8 cellular contexts compared by ENCODE assay signal in the genomic region with DNA sequence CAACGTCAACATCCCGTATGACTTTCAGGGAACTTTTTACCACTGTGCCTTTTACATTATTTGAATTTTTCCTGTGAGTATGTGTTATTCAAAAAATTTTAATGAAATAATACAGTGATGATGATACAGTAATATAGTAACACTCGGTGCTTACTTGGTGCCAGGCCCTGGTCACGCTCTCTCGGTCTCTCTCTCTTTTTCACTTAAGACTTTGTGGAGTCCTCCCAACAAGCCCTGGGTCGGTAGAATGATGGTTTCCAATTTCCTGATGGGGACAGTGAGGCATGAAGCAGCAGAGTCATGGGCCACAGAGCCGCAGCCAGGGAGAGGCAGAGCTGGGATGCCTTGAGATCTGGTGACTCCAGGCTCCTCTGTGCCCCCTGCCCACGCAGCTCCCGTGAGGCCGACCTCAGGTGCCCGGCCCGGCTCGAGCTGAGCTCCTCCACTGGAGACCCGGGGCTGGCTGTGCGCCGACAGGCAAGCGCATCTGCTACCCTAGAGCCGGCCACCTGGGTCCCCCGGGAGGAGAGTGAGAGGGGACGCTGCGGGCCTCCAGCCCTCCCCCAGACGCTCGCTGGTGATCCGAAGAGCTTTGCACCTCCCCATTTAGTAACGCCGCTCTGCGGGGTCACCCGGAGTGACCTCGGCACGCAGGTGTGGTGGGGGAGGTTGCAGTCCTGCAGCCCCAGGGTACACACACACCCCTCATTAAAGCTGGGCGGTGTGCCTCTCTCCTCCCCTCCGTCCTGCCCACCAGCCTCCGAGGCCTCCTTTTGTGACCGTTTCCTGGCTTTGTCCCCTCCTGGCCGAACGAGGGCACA. TPM values are rescaled to one million over a fixed set of nuclear protein-coding genes. Genes with fewer than 3 reads are reported as not detected.
A peak's percentile ranks its signal among the peaks of the same experiment; 100 is the strongest.
DNase-seq lines count a peak whose midpoint lies in the region; ATAC-seq, FAIRE-seq and TF ChIP-seq lines count a peak whose summit lies in the region.

No MANE protein-coding gene starts in this region.

- peak overlapping the region; percentile 91 for H2AFZ ChIP-seq in H1 (ENCODE audit: low read length)

- peak overlapping the region in 2 of 4 experiments; percentile 9 to 30; a peak in 3 of 7 replicates for H3K9ac ChIP-seq in H1 (replicated peaks in 1 of 4; ENCODE audit: extremely low read depth in 1 of 4, low read depth in 3 of 4, low read length in 3 of 4)

- FAIRE-seq in H1 (lab: Jason Lieb, UNC) = no peak

- H3K27me3 ChIP-seq in H1 (replicated peaks in 1 of 4; ENCODE audit: control insufficient read depth in 3 of 4, extremely low read depth in 1 of 4, insufficient read depth in 3 of 4, low read length in 3 of 4) = peaks cover 0 to 3% (median 0%) of the 10 kb centered on the region in 4 experiments; a peak in 1 of 7 replicates
- H3K27me3 ChIP-seq in CD8-positive, alpha-beta T cell (ENCODE audit: insufficient read depth, low read length) = no peaks in the 10 kb centered on the region

- ATAC-seq in CD8-positive, alpha-beta T cell = no peak

- peak; percentile 18 to 42; a peak in 2 of 3 replicates for TF ChIP-seq EP300 in H1 (IDR thresholded peaks at IDR 0.05; ENCODE audit: borderline replicate concordance in 1 of 2, low read depth in 2 of 2, low read length in 2 of 2)

- no peak overlapping the region for H3K56ac ChIP-seq in H1 (replicated peaks; ENCODE audit: insufficient read length, low read depth, low read length)

- peaks cover 7% of the 10 kb centered on the region; the same call in 1 of the 2 replicates for H3K23me2 ChIP-seq in H1 (ENCODE audit: low read depth, low read length)

- no peaks in the 10 kb centered on the region for H3K36me3 ChIP-seq in H1 (ENCODE audit: control insufficient read depth in 2 of 4, insufficient read depth in 4 of 4, low read length in 3 of 4)
- H3K36me3 ChIP-seq in CD8-positive, alpha-beta T cell (ENCODE audit: insufficient read depth, low read length) = no peaks in the 10 kb centered on the region

- H4K8ac ChIP-seq in H1 (ENCODE audit: extremely low read depth, insufficient read depth, low read length) = peak overlapping the region; percentile 66

- CTCF ChIA-PET in H1 (lab: Charles Lee; ENCODE audit: partially characterized antibody) = interaction anchor here (0.6 to 2.1 kb wide), 12 partner anchors 9 to 548 kb away, joined by 3 to 6 read pairs (median 3); partner anchors contain the start of gene U2AF2
- CTCF ChIA-PET in CD8-positive, alpha-beta T cell (lab: Charles Lee) = no interaction called here

- no peak overlapping the region for H3K23ac ChIP-seq in H1 (ENCODE audit: insufficient read length)

- TF ChIP-seq RAD21 in H1 (IDR thresholded peaks at IDR 0.05 in 1 of 2, conservative IDR thresholded peaks at IDR 0.05 in 1 of 2; ENCODE audit: low read depth in 2 of 2, low read length in 2 of 2) = no peak

- peaks cover 34% of the 10 kb centered on the region for H3K27me3 Mint-ChIP-seq in neural crest cell (ENCODE audit: low read depth)
- H3K27me3 Mint-ChIP-seq in CD8-positive, alpha-beta T cell (ENCODE audit: low read depth) = peaks cover 25% of the 10 kb centered on the region
- H3K27me3 Mint-ChIP-seq in activated naive CD8-positive, alpha-beta T cell treated with anti-CD3 and anti-CD28 coated beads for 36 hours = peaks cover 35% of the 10 kb centered on the region

- DNase-seq in DMS53 (lab: John Stamatoyannopoulos, UW) (peak; percentile 89), NCI-H2107 (lab: John Stamatoyannopoulos, UW) (peak; percentile 34), H1 (ENCODE audit: low read depth in 1 of 2, low spot score in 2 of 2) (peak in 1 of 2 experiments; percentile 80), neural crest cell (ENCODE audit: low read depth, low spot score) (peak; percentile 16), GM19238 (ENCODE audit: insufficient read length, low spot score) (no peak)
- DNase-seq in stimulated activated naive CD4-positive, alpha-beta T cell (lab: John Stamatoyannopoulos, UW) = no peak
- DNase-seq in CD8-positive, alpha-beta T cell = no peak
- DNase-seq in activated naive CD8-positive, alpha-beta T cell treated with anti-CD3 and anti-CD28 coated beads for 36 hours = no peak

- H3K4me1 ChIP-seq in H1 (replicated peaks in 1 of 4; ENCODE audit: control insufficient read depth in 3 of 4, insufficient read depth in 4 of 4, low read length in 3 of 4) = peaks cover 8 to 20% (median 14%) of the 10 kb centered on the region in 4 experiments
- no peaks in the 10 kb centered on the region for H3K4me1 ChIP-seq in CD8-positive, alpha-beta T cell (ENCODE audit: insufficient read depth, low read length)

- no peaks in the 10 kb centered on the region for H3K9me3 ChIP-seq in H1 (ENCODE audit: insufficient read depth in 2 of 2, low read depth in 1 of 2, low read length in 1 of 2)
- no peaks in the 10 kb centered on the region for H3K9me3 ChIP-seq in CD8-positive, alpha-beta T cell (ENCODE audit: low read length)

- 0 out of 2 replicates have a peak overlapping the region, but pooled peaks have one; percentile 82 for H2BK20ac ChIP-seq in H1 (ENCODE audit: low read length)

- H3K27ac Mint-ChIP-seq in neural crest cell (ENCODE audit: unreplicated experiment) = no peak overlapping the region
- H3K27ac Mint-ChIP-seq in CD8-positive, alpha-beta T cell = no peak overlapping the region
- H3K27ac Mint-ChIP-seq in activated naive CD8-positive, alpha-beta T cell treated with anti-CD3 and anti-CD28 coated beads for 36 hours = no peak overlapping the region

- no peaks in the 10 kb centered on the region for H3K79me1 ChIP-seq in H1 (ENCODE audit: low read depth, low read length)

- H2AK5ac ChIP-seq in H1 (ENCODE audit: low read depth, low read length) = no peak overlapping the region

- H3K36me3 Mint-ChIP-seq in neural crest cell (ENCODE audit: low read depth) = no peaks in the 10 kb centered on the region
- no peaks in the 10 kb centered on the region for H3K36me3 Mint-ChIP-seq in CD8-positive, alpha-beta T cell
- no peaks in the 10 kb centered on the region for H3K36me3 Mint-ChIP-seq in activated naive CD8-positive, alpha-beta T cell treated with anti-CD3 and anti-CD28 coated beads for 36 hours

- peak overlapping the region; percentile 68 to 82 for H3K4me2 ChIP-seq in H1 (ENCODE audit: insufficient read depth in 1 of 2, low read depth in 2 of 2, low read length in 2 of 2)

- H4K20me1 ChIP-seq in H1 (replicated peaks in 1 of 2; ENCODE audit: control insufficient read depth in 1 of 2, insufficient read depth in 2 of 2, low read length in 2 of 2) = no peaks in the 10 kb centered on the region

- TF ChIP-seq CTCF in H1 (IDR thresholded peaks at IDR 0.05; ENCODE audit: control extremely low read depth in 1 of 3, insufficient read depth in 1 of 3, low read depth in 1 of 3, low read length in 3 of 3) (peak in 2 of 3 experiments; percentile 7 to 10; a peak in 1 of 4 replicates), neural crest cell (conservative IDR thresholded peaks at IDR 0.05) (no peak)
- TF ChIP-seq CTCF in CD8-positive, alpha-beta T cell (IDR thresholded peaks at IDR 0.05) = no peak

- H2BK15ac ChIP-seq in H1 (ENCODE audit: low read length) = 0 out of 2 replicates have a peak overlapping the region, but pooled peaks have one; percentile 83

- H3K18ac ChIP-seq in H1 (ENCODE audit: extremely low read depth, low read length) = peak overlapping the region; percentile 91

- peak overlapping the region; percentile 68 for H3K4me3 Mint-ChIP-seq in neural crest cell
- H3K4me3 Mint-ChIP-seq in CD8-positive, alpha-beta T cell = no peak overlapping the region
- no peak overlapping the region for H3K4me3 Mint-ChIP-seq in activated naive CD8-positive, alpha-beta T cell treated with anti-CD3 and anti-CD28 coated beads for 36 hours

- H2BK5ac ChIP-seq in H1 (ENCODE audit: low read depth, low read length) = peak overlapping the region; percentile 82; the same call in 1 of the 2 replicates

- POLR2A ChIA-PET in H1 (lab: Charles Lee; ENCODE audit: partially characterized antibody) = interaction anchor here (0.6 to 2.3 kb wide), 20 partner anchors 9 to 829 kb away, joined by 3 to 10 read pairs (median 4); partner anchors contain the start of genes FIZ1, UBE2S and ZNF579
- POLR2A ChIA-PET in CD8-positive, alpha-beta T cell (lab: Charles Lee) = no interaction called here

- H2BK120ac ChIP-seq in H1 (replicated peaks; ENCODE audit: low read depth, low read length) = peak overlapping the region; percentile 25

- 13% methylated on average over 34 of the region's 36 CpGs; no CpG with 5 or more reads in 1 of the 2 experiments for WGBS in H1 (ENCODE audit: extremely low coverage in 1 of 2, insufficient coverage in 1 of 2, insufficient read length in 1 of 2, insufficient replicate concordance in 2 of 2, low coverage in 1 of 2, low lambda C conversion rate in 2 of 2, missing lambda C conversion rate in 1 of 2), 2 experiments

- intact Hi-C loops in CD8-positive, alpha-beta T cell (cut with DNase I, micrococcal nuclease) = no loop called here

- H3K4me1 Mint-ChIP-seq in neural crest cell = peaks cover 37% of the 10 kb centered on the region
- no peaks in the 10 kb centered on the region for H3K4me1 Mint-ChIP-seq in CD8-positive, alpha-beta T cell (ENCODE audit: low read depth)
- peaks cover 2% of the 10 kb centered on the region for H3K4me1 Mint-ChIP-seq in activated naive CD8-positive, alpha-beta T cell treated with anti-CD3 and anti-CD28 coated beads for 36 hours

- peak in 1 of 2 experiments; percentile 50; a peak in 1 of 3 replicates for TF ChIP-seq POLR2A in H1 (IDR thresholded peaks at IDR 0.05; ENCODE audit: control extremely low read depth in 1 of 2, low read depth in 2 of 2, low read length in 2 of 2)

- no peak overlapping the region for H3K4ac ChIP-seq in H1 (replicated peaks; ENCODE audit: insufficient read length, low read depth, low read length)

- peak overlapping the region; percentile 69 for H4K91ac ChIP-seq in H1 (replicated peaks; ENCODE audit: insufficient read length, low read length)

- H4K5ac ChIP-seq in H1 (ENCODE audit: insufficient read length, low read depth, low read length) = peak overlapping the region; percentile 73

- peak overlapping the region; percentile 27 for H3K14ac ChIP-seq in H1 (ENCODE audit: insufficient read length)

- H3K79me2 ChIP-seq in H1 (ENCODE audit: control insufficient read depth in 1 of 2, insufficient read depth in 2 of 2, low read length in 2 of 2) = no peaks in the 10 kb centered on the region

- H2BK12ac ChIP-seq in H1 (ENCODE audit: low read depth, low read length) = peak overlapping the region; percentile 90; the same call in 1 of the 2 replicates

- H3K9me3 Mint-ChIP-seq in neural crest cell = no peaks in the 10 kb centered on the region
- H3K9me3 Mint-ChIP-seq in CD8-positive, alpha-beta T cell = no peaks in the 10 kb centered on the region
- H3K9me3 Mint-ChIP-seq in activated naive CD8-positive, alpha-beta T cell treated with anti-CD3 and anti-CD28 coated beads for 36 hours = no peaks in the 10 kb centered on the region

- H3K27ac ChIP-seq in H1 (ENCODE audit: low read depth, low read length) = 0 out of 2 replicates have a peak overlapping the region, but pooled peaks have one; percentile 45
- H3K27ac ChIP-seq in CD8-positive, alpha-beta T cell (ENCODE audit: low read depth, low read length) = no peak overlapping the region

- H3K4me3 ChIP-seq in H1 (ENCODE audit: extremely low read depth in 1 of 4, insufficient read depth in 2 of 4, low read depth in 3 of 4, low read length in 4 of 4) = peak overlapping the region; percentile 32 to 57 (median 39)
- H3K4me3 ChIP-seq in CD8-positive, alpha-beta T cell (ENCODE audit: low read depth, low read length) = no peak overlapping the region

RNA-seq across cellular contexts. Expression of gene SBK3, which starts 4.4 kb away (rescaled TPM):
- 0.76 and 0.94 TPM in 2 replicates for total RNA-seq in H1 (2021; fragmentation: NEBNext Ultra II Directional; extraction: Animal tissue kit (Norgen Biotek cat#: 25700))
- polyA plus RNA-seq in H1 (2011; rRNA removed) = 1.5 and 2.8 TPM in 2 replicates
- 1.5 TPM for polyA plus RNA-seq in H1 (2011; cell fraction: cytosol; rRNA removed)
- 2.7 TPM for polyA plus RNA-seq in H1 (2011; cell fraction: nucleus; rRNA removed)
- polyA plus RNA-seq in H1 (2012, experiment 1 of 2) = 0.65 to 1.9 TPM (median 1.5 TPM) in 4 replicates
- 1.1 TPM for polyA plus RNA-seq in H1 (2012, experiment 2 of 2)
- 0.53 TPM for polyA plus RNA-seq in H1 (2013, experiment 1 of 2)
- polyA plus RNA-seq in H1 (2013, experiment 2 of 2) = 0.48 TPM
- polyA minus RNA-seq in H1 (2011; rRNA and poly(A)+ RNA removed) = 0.28 and 0.37 TPM in 2 replicates
- 1.5 TPM for polyA minus RNA-seq in H1 (2011; cell fraction: cytosol; rRNA and poly(A)+ RNA removed)
- 0.70 TPM for polyA minus RNA-seq in H1 (2011; cell fraction: nucleus; rRNA and poly(A)+ RNA removed)
- 0.39 and 0.68 TPM in 2 replicates for total RNA-seq in neural crest cell
- total RNA-seq in CD8-positive, alpha-beta T cell = not detected
- not detected for total RNA-seq in activated naive CD8-positive, alpha-beta T cell treated with anti-CD3 and anti-CD28 coated beads for 36 hours

RNA-seq across cellular contexts. Expression of gene SBK2, which starts 12.8 kb away (rescaled TPM):
- 3.9 and 4.1 TPM in 2 replicates for total RNA-seq in H1 (2021; fragmentation: NEBNext Ultra II Directional; extraction: Animal tissue kit (Norgen Biotek cat#: 25700))
- polyA plus RNA-seq in H1 (2011; rRNA removed) = 3.2 and 7.4 TPM in 2 replicates
- polyA plus RNA-seq in H1 (2011; cell fraction: cytosol; rRNA removed) = 3.3 TPM
- 8.7 TPM for polyA plus RNA-seq in H1 (2011; cell fraction: nucleus; rRNA removed)
- polyA plus RNA-seq in H1 (2012, experiment 1 of 2) = 2.8 to 5.5 TPM (median 4.5 TPM) in 4 replicates
- polyA plus RNA-seq in H1 (2012, experiment 2 of 2) = 3.3 TPM
- polyA plus RNA-seq in H1 (2013, experiment 1 of 2) = 2.0 TPM
- 2.1 TPM for polyA plus RNA-seq in H1 (2013, experiment 2 of 2)
- 1.1 and 1.3 TPM in 2 replicates for polyA minus RNA-seq in H1 (2011; rRNA and poly(A)+ RNA removed)
- polyA minus RNA-seq in H1 (2011; cell fraction: cytosol; rRNA and poly(A)+ RNA removed) = 7.4 TPM
- 4.0 TPM for polyA minus RNA-seq in H1 (2011; cell fraction: nucleus; rRNA and poly(A)+ RNA removed)
- not detected in 2 replicates for total RNA-seq in neural crest cell
- not detected for total RNA-seq in CD8-positive, alpha-beta T cell
- total RNA-seq in activated naive CD8-positive, alpha-beta T cell treated with anti-CD3 and anti-CD28 coated beads for 36 hours = not detected

RNA-seq across cellular contexts. Expression of gene ZNF579, which starts 30.9 kb away (rescaled TPM):
- total RNA-seq in H1 (2021; fragmentation: NEBNext Ultra II Directional; extraction: Animal tissue kit (Norgen Biotek cat#: 25700)) = 18.9 and 19.0 TPM in 2 replicates
- polyA plus RNA-seq in H1 (2011; rRNA removed) = 10.0 and 16.4 TPM in 2 replicates
- polyA plus RNA-seq in H1 (2011; cell fraction: cytosol; rRNA removed) = 10.7 TPM
- polyA plus RNA-seq in H1 (2011; cell fraction: nucleus; rRNA removed) = 17.3 TPM
- 9.1 to 16.9 TPM (median 15.6 TPM) in 4 replicates for polyA plus RNA-seq in H1 (2012, experiment 1 of 2)
- polyA plus RNA-seq in H1 (2012, experiment 2 of 2) = 7.5 TPM
- polyA plus RNA-seq in H1 (2013, experiment 1 of 2) = 22.8 TPM
- polyA plus RNA-seq in H1 (2013, experiment 2 of 2) = 19.2 TPM
- polyA minus RNA-seq in H1 (2011; rRNA and poly(A)+ RNA removed) = 2.1 and 4.3 TPM in 2 replicates
- polyA minus RNA-seq in H1 (2011; cell fraction: cytosol; rRNA and poly(A)+ RNA removed) = 9.6 TPM
- polyA minus RNA-seq in H1 (2011; cell fraction: nucleus; rRNA and poly(A)+ RNA removed) = 14.9 TPM
- 28.2 and 29.1 TPM in 2 replicates for total RNA-seq in neural crest cell
- 1 to 10 TPM; 5.7 to 6.1 TPM for total RNA-seq in CD8-positive, alpha-beta T cell
- total RNA-seq in activated naive CD8-positive, alpha-beta T cell treated with anti-CD3 and anti-CD28 coated beads for 36 hours = 1 to 10 TPM; 5.5 to 6.1 TPM

RNA-seq across cellular contexts. Expression of gene FIZ1, which starts 49.6 kb away (rescaled TPM):
- 17.6 and 18.5 TPM in 2 replicates for total RNA-seq in H1 (2021; fragmentation: NEBNext Ultra II Directional; extraction: Animal tissue kit (Norgen Biotek cat#: 25700))
- polyA plus RNA-seq in H1 (2011; rRNA removed) = 9.1 and 13.0 TPM in 2 replicates
- 9.1 TPM for polyA plus RNA-seq in H1 (2011; cell fraction: cytosol; rRNA removed)
- 14.5 TPM for polyA plus RNA-seq in H1 (2011; cell fraction: nucleus; rRNA removed)
- polyA plus RNA-seq in H1 (2012, experiment 1 of 2) = 12.0 to 16.3 TPM (median 15.0 TPM) in 4 replicates
- polyA plus RNA-seq in H1 (2012, experiment 2 of 2) = 12.9 TPM
- polyA plus RNA-seq in H1 (2013, experiment 1 of 2) = 11.5 TPM
- 11.4 TPM for polyA plus RNA-seq in H1 (2013, experiment 2 of 2)
- polyA minus RNA-seq in H1 (2011; rRNA and poly(A)+ RNA removed) = 4.7 and 6.3 TPM in 2 replicates
- 7.6 TPM for polyA minus RNA-seq in H1 (2011; cell fraction: cytosol; rRNA and poly(A)+ RNA removed)
- polyA minus RNA-seq in H1 (2011; cell fraction: nucleus; rRNA and poly(A)+ RNA removed) = 6.5 TPM
- total RNA-seq in neural crest cell = 31.6 and 31.8 TPM in 2 replicates
- total RNA-seq in CD8-positive, alpha-beta T cell = 1 to 10 TPM; 6.7 to 8.4 TPM
- total RNA-seq in activated naive CD8-positive, alpha-beta T cell treated with anti-CD3 and anti-CD28 coated beads for 36 hours = 10 to 100 TPM; 19.8 to 20.7 TPM

RNA-seq across cellular contexts. Expression of gene ZNF524, which starts 50.4 kb away (rescaled TPM):
- total RNA-seq in H1 (2021; fragmentation: NEBNext Ultra II Directional; extraction: Animal tissue kit (Norgen Biotek cat#: 25700)) = 4.7 and 5.4 TPM in 2 replicates
- polyA plus RNA-seq in H1 (2011; rRNA removed) = 4.4 and 7.0 TPM in 2 replicates
- polyA plus RNA-seq in H1 (2011; cell fraction: cytosol; rRNA removed) = 3.9 TPM
- 7.3 TPM for polyA plus RNA-seq in H1 (2011; cell fraction: nucleus; rRNA removed)
- polyA plus RNA-seq in H1 (2012, experiment 1 of 2) = 1.3 to 4.2 TPM (median 3.6 TPM) in 4 replicates
- 2.7 TPM for polyA plus RNA-seq in H1 (2012, experiment 2 of 2)
- 2.8 TPM for polyA plus RNA-seq in H1 (2013, experiment 1 of 2)
- 3.4 TPM for polyA plus RNA-seq in H1 (2013, experiment 2 of 2)
- 0.73 and 0.79 TPM in 2 replicates for polyA minus RNA-seq in H1 (2011; rRNA and poly(A)+ RNA removed)
- 4.3 TPM for polyA minus RNA-seq in H1 (2011; cell fraction: cytosol; rRNA and poly(A)+ RNA removed)
- 6.0 TPM for polyA minus RNA-seq in H1 (2011; cell fraction: nucleus; rRNA and poly(A)+ RNA removed)
- 6.1 and 6.7 TPM in 2 replicates for total RNA-seq in neural crest cell
- total RNA-seq in CD8-positive, alpha-beta T cell = 1 to 10 TPM; 6.2 to 6.6 TPM
- 10 to 100 TPM; 10.8 to 11.5 TPM for total RNA-seq in activated naive CD8-positive, alpha-beta T cell treated with anti-CD3 and anti-CD28 coated beads for 36 hours

Comparison
In these comparisons a context has a peak if more than half of its experiments do, and no peak if none do; other contexts are left out.
1. DNase-seq: peak in DMS53 (single experiment), NCI-H2107 (single experiment) and neural crest cell (single experiment); none in stimulated activated naive CD4-positive, alpha-beta T cell (0 of 6), CD8-positive, alpha-beta T cell (0 of 7), GM19238 (single experiment) and activated naive CD8-positive, alpha-beta T cell treated with anti-CD3 and anti-CD28 coated beads for 36 hours (single experiment).
2. CTCF ChIP-seq: peak in H1 (2 of 3); none in neural crest cell (single experiment) and CD8-positive, alpha-beta T cell (single experiment).